Comparison of ENCODE assay signal across 26 cellular contexts in the genomic region with DNA sequence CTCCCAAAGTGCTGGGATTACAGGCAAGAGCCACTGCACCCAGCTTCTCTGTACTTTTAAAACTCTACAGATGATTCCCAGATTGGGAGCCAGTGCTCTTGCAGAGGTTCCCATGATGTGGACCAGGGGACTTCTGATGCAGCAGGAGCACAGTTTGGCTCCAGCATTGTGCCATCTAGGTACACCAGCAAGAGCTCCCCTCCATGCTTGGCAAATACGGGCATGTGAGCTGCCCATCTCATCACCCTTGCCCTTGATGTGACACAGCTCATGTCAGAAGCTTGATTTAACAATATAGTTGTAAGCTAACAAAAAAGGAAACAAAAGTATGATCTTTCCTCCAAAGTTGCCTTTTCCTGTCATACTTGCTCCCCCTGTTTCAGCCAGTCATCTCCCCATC. TPM values are rescaled to one million over a fixed set of nuclear protein-coding genes. Genes with fewer than 3 reads are reported as not detected.
DNase-seq lines count a peak whose midpoint lies in the region; ATAC-seq and TF ChIP-seq lines count a peak whose summit lies in the region.
"Had no signal": no experiment of that assay in that cellular context is flagged by ENCODE, and none has a peak within 500 bp of the region (broad histone marks: within the 10 kb centered on the region; RNA-seq: fewer than 3 reads in every experiment).

No MANE protein-coding gene starts in this region.

- no peak overlapping the region for H3K4me3 ChIP-seq in cardiac muscle cell
- H3K4me3 ChIP-seq: dorsolateral prefrontal cortex, Peyer's patch, skin epidermis had no signal

- ATAC-seq in T-helper 17 cell (no peak), HG03378 (IDR thresholded peaks at IDR 0.05; ENCODE audit: unreplicated experiment) (no peak)
- ATAC-seq in naive thymus-derived CD8-positive, alpha-beta T cell: no peak
- ATAC-seq in activated CD4-positive, CD25-positive, alpha-beta regulatory T cell treated with anti-CD3 and anti-CD28 coated beads, Interleukin-2, amount 50 U/mL, for 24 hours: no peak
- ATAC-seq: activated CD4-positive, alpha-beta T cell treated with anti-CD3 and anti-CD28 coated beads for 36 hours; stimulated activated naive B cell treated with anti-CD40 and anti-IgM and Interleukin-4, amounts not matched to agents 10 μg/mL and 1 μg/mL and 100 μg/mL, for 72 hours had no signal

- no peaks in the 10 kb centered on the region for H3K27me3 Mint-ChIP-seq in activated naive CD4-positive, alpha-beta T cell treated with anti-CD3 and anti-CD28 coated beads, Interleukin-2, amount 10 ng/mL, durations not matched to agents 7 days and 5 days
- H3K27me3 Mint-ChIP-seq in T-helper 17 cell: no peaks in the 10 kb centered on the region
- H3K27me3 Mint-ChIP-seq in naive thymus-derived CD8-positive, alpha-beta T cell: no peaks in the 10 kb centered on the region
- H3K27me3 Mint-ChIP-seq: activated CD4-positive, alpha-beta T cell treated with anti-CD3 and anti-CD28 coated beads for 36 hours; stimulated activated naive B cell treated with anti-CD40 and anti-IgM and Interleukin-4, amounts not matched to agents 10 μg/mL and 1 μg/mL and 100 μg/mL, for 72 hours had no signal

- H3K27ac Mint-ChIP-seq in activated naive CD4-positive, alpha-beta T cell treated with anti-CD3 and anti-CD28 coated beads, Interleukin-2, amount 10 ng/mL, durations not matched to agents 7 days and 5 days: peak overlapping the region; percentile 9
- no peak overlapping the region for H3K27ac Mint-ChIP-seq in T-helper 17 cell
- H3K27ac Mint-ChIP-seq in naive thymus-derived CD8-positive, alpha-beta T cell: peak overlapping the region in 6 of 10 donors; percentile 13 to 79 (median 58)

- peak overlapping the region; percentile 72 for H3K27ac ChIP-seq in cardiac muscle cell
- H3K27ac ChIP-seq: KMS-11, Peyer's patch, skin epidermis had no signal

- H3K9me3 Mint-ChIP-seq in activated naive CD4-positive, alpha-beta T cell treated with anti-CD3 and anti-CD28 coated beads, Interleukin-2, amount 10 ng/mL, durations not matched to agents 7 days and 5 days: no peaks in the 10 kb centered on the region
- H3K9me3 Mint-ChIP-seq in naive thymus-derived CD8-positive, alpha-beta T cell: no peaks in the 10 kb centered on the region
- H3K9me3 Mint-ChIP-seq: stimulated activated naive B cell treated with anti-CD40 and anti-IgM and Interleukin-4, amounts not matched to agents 10 μg/mL and 1 μg/mL and 100 μg/mL, for 72 hours had no signal

- CTCF ChIA-PET in activated naive CD4-positive, alpha-beta T cell treated with anti-CD3 and anti-CD28 coated beads, Interleukin-2, amount 10 ng/mL, durations not matched to agents 7 days and 5 days (lab: Charles Lee): no interaction called here

- H3K4me3 Mint-ChIP-seq in activated naive CD4-positive, alpha-beta T cell treated with anti-CD3 and anti-CD28 coated beads, Interleukin-2, amount 10 ng/mL, durations not matched to agents 7 days and 5 days: no peak overlapping the region
- peak overlapping the region; percentile 67 for H3K4me3 Mint-ChIP-seq in T-helper 17 cell
- no peak overlapping the region for H3K4me3 Mint-ChIP-seq in naive thymus-derived CD8-positive, alpha-beta T cell
- H3K4me3 Mint-ChIP-seq: activated CD4-positive, alpha-beta T cell treated with anti-CD3 and anti-CD28 coated beads for 36 hours; stimulated activated naive B cell treated with anti-CD40 and anti-IgM and Interleukin-4, amounts not matched to agents 10 μg/mL and 1 μg/mL and 100 μg/mL, for 72 hours had no signal

- peaks cover 62% of the 10 kb centered on the region for H3K36me3 ChIP-seq in cardiac muscle cell

- no peaks in the 10 kb centered on the region for H3K4me1 Mint-ChIP-seq in activated naive CD4-positive, alpha-beta T cell treated with anti-CD3 and anti-CD28 coated beads, Interleukin-2, amount 10 ng/mL, durations not matched to agents 7 days and 5 days
- peaks cover 2% of the 10 kb centered on the region for H3K4me1 Mint-ChIP-seq in T-helper 17 cell
- H3K4me1 Mint-ChIP-seq in naive thymus-derived CD8-positive, alpha-beta T cell: peaks cover 0 to 7% (median 0%) of the 10 kb centered on the region in 4 donors
- H3K4me1 Mint-ChIP-seq: activated CD4-positive, alpha-beta T cell treated with anti-CD3 and anti-CD28 coated beads for 36 hours; stimulated activated naive B cell treated with anti-CD40 and anti-IgM and Interleukin-4, amounts not matched to agents 10 μg/mL and 1 μg/mL and 100 μg/mL, for 72 hours had no signal

- H3K9me3 ChIP-seq in T-helper 17 cell (ENCODE audit: control insufficient read depth, low read length, poor library complexity, severe bottlenecking) (no peaks in the 10 kb centered on the region), cardiac muscle cell (ENCODE audit: low read depth) (no peaks in the 10 kb centered on the region)
- H3K9me3 ChIP-seq: BE2C, Peyer's patch had no signal

- no peaks in the 10 kb centered on the region for H3K27me3 ChIP-seq in cardiac muscle cell
- H3K27me3 ChIP-seq: BE2C, dorsolateral prefrontal cortex, Peyer's patch had no signal

- DNase-seq in activated naive CD4-positive, alpha-beta T cell treated with anti-CD3 and anti-CD28 coated beads, Interleukin-2, amount 10 ng/mL, durations not matched to agents 7 days and 5 days: no peak
- no peak for DNase-seq in activated naive CD4-positive, alpha-beta T cell (lab: John Stamatoyannopoulos, UW)
- DNase-seq in T-helper 17 cell (no peak), cardiac muscle cell (ENCODE audit: low read depth in 1 of 2, low spot score in 1 of 2) (no peak), superior temporal gyrus (ENCODE audit: extremely low spot score) (no peak)
- DNase-seq in naive thymus-derived CD8-positive, alpha-beta T cell: no peak
- DNase-seq: activated CD4-positive, alpha-beta T cell treated with anti-CD3 and anti-CD28 coated beads for 36 hours; BE2C; central memory CD4-positive, alpha-beta T cell; COR-L47; DND-41; dorsolateral prefrontal cortex; glutamatergic neuron; kidney glomerular epithelial cell; mammary epithelial cell; MV-4-11; NCI-H1694 treated with DMSO at 0.1 percent for 48 hours; NCI-H2171 treated with DMSO at 0.1 percent for 48 hours; NCI-H524 treated with DMSO at 0.1 percent for 48 hours; nucleus accumbens; Peyer's patch; stimulated activated naive B cell treated with anti-CD40 and anti-IgM and Interleukin-4, amounts not matched to agents 10 μg/mL and 1 μg/mL and 100 μg/mL, for 72 hours had no signal

- POLR2A ChIA-PET in naive thymus-derived CD8-positive, alpha-beta T cell (lab: Charles Lee): no interaction called here

- no peak for TF ChIP-seq CTCF in cardiac muscle cell (IDR thresholded peaks at IDR 0.05; ENCODE audit: low read depth, low read length)

- peaks cover 52% of the 10 kb centered on the region for H3K36me3 Mint-ChIP-seq in activated naive CD4-positive, alpha-beta T cell treated with anti-CD3 and anti-CD28 coated beads, Interleukin-2, amount 10 ng/mL, durations not matched to agents 7 days and 5 days
- peaks cover 11% of the 10 kb centered on the region for H3K36me3 Mint-ChIP-seq in T-helper 17 cell (ENCODE audit: low read depth)
- H3K36me3 Mint-ChIP-seq in naive thymus-derived CD8-positive, alpha-beta T cell: peaks cover 0 to 93% (median 23%) of the 10 kb centered on the region in 3 donors

- no peaks in the 10 kb centered on the region for H3K4me1 ChIP-seq in cardiac muscle cell (ENCODE audit: low read depth)
- H3K4me1 ChIP-seq: BE2C, Peyer's patch had no signal

RNA-seq across cellular contexts. Expression of a gene that starts 28.7 kb away (rescaled TPM):
- total RNA-seq in T-helper 17 cell: 100 to 1,000 TPM; 120 to 148 TPM
- 112 and 149 TPM in 2 replicates for total RNA-seq in cardiac muscle cell
- polyA plus RNA-seq in cardiac muscle cell: 246 and 273 TPM in 2 replicates
- 100 to 1,000 TPM; 117 to 127 TPM for total RNA-seq in naive thymus-derived CD8-positive, alpha-beta T cell
- 100 to 1,000 TPM; 226 to 309 (median 285) TPM for polyA plus RNA-seq in naive thymus-derived CD8-positive, alpha-beta T cell

RNA-seq across cellular contexts. Expression of a gene that starts 38.8 kb away (rescaled TPM):
- total RNA-seq in T-helper 17 cell: 100 to 1,000 TPM; 147 to 165 TPM
- 250 and 283 TPM in 2 replicates for total RNA-seq in cardiac muscle cell
- polyA plus RNA-seq in cardiac muscle cell: 423 and 442 TPM in 2 replicates
- total RNA-seq in naive thymus-derived CD8-positive, alpha-beta T cell: 100 to 1,000 TPM; 171 to 182 TPM
- polyA plus RNA-seq in naive thymus-derived CD8-positive, alpha-beta T cell: 100 to 1,000 TPM; 436 to 513 (median 454) TPM

RNA-seq across cellular contexts. Expression of a gene that starts 39.1 kb away (rescaled TPM):
- total RNA-seq in T-helper 17 cell: 10 to 100 TPM; 16.3 to 19.1 TPM
- total RNA-seq in cardiac muscle cell: 34.2 and 43.2 TPM in 2 replicates
- polyA plus RNA-seq in cardiac muscle cell: 27.3 and 27.6 TPM in 2 replicates
- total RNA-seq in naive thymus-derived CD8-positive, alpha-beta T cell: 10 to 100 TPM; 25.8 to 29.3 TPM
- 10 to 100 TPM in 2 of 3 donors, 1 to 10 TPM in 1; 7.5 to 13.9 (median 11.2) TPM for polyA plus RNA-seq in naive thymus-derived CD8-positive, alpha-beta T cell

RNA-seq across cellular contexts. Expression of a gene that starts 39.4 kb away (rescaled TPM):
- total RNA-seq in T-helper 17 cell: 10 to 100 TPM; 53.8 to 60.9 TPM
- 1.1 and 17.8 TPM in 2 replicates for total RNA-seq in cardiac muscle cell
- polyA plus RNA-seq in cardiac muscle cell: 3.3 and 5.6 TPM in 2 replicates
- total RNA-seq in naive thymus-derived CD8-positive, alpha-beta T cell: 10 to 100 TPM; 52.9 to 62.8 TPM
- 100 to 1,000 TPM in 1 of 3 donors, 10 to 100 TPM in 2; 89.5 to 153 (median 98.3) TPM for polyA plus RNA-seq in naive thymus-derived CD8-positive, alpha-beta T cell
